ENCODE assay signal across 20 cellular contexts in genomic region chr22:43501951-43502874, GRCh38.
DNase-seq lines count a peak whose midpoint lies in the region; ATAC-seq and TF ChIP-seq lines count a peak whose summit lies in the region.
"Had no signal": no experiment of that assay in that cellular context is flagged by ENCODE, and none has a peak within 500 bp of the region (broad histone marks: within the 10 kb centered on the region; RNA-seq: fewer than 3 reads in every experiment).

No MANE protein-coding gene starts in this region.

- H3K27ac ChIP-seq in GM23338 (ENCODE audit: low read depth) (no peak overlapping the region), dorsolateral prefrontal cortex (peak overlapping the region in 35 of 59 donors; percentile 11 to 78 (median 57))
- H3K27ac ChIP-seq: GM23248 had no signal

- no peaks in the 10 kb centered on the region for H4K20me1 ChIP-seq in GM23338 (replicated peaks; ENCODE audit: insufficient read depth)

- no peak overlapping the region for H3K4me3 Mint-ChIP-seq in GM23338
- H3K4me3 Mint-ChIP-seq: IgD-negative memory B cell had no signal

- H3K27ac Mint-ChIP-seq in GM23338 = no peak overlapping the region
- H3K27ac Mint-ChIP-seq: IgD-negative memory B cell had no signal

- H3K9me3 Mint-ChIP-seq in GM23338 = peaks cover 20% of the 10 kb centered on the region
- H3K9me3 Mint-ChIP-seq: IgD-negative memory B cell had no signal

- peak overlapping the region; percentile 69; the same call in 1 of the 2 replicates for H2AFZ ChIP-seq in GM23338
- H2AFZ ChIP-seq: GM23248 had no signal

- no peak for DNase-seq in GM23338 (ENCODE audit: low spot score)
- DNase-seq in NCI-H2171 treated with DMSO at 0.1 percent for 48 hours (lab: John Stamatoyannopoulos, UW) = peak; percentile 87
- DNase-seq in dorsolateral prefrontal cortex = peak in 6 of 10 donors; percentile 49 to 75 (median 68)
- DNase-seq in posterior vena cava (ENCODE audit: low spot score) = peak; percentile 67
- DNase-seq in stimulated activated naive CD4-positive, alpha-beta T cell (lab: John Stamatoyannopoulos, UW) = no peak
- DNase-seq in SHP77 (lab: John Stamatoyannopoulos, UW) = no peak
- DNase-seq: C1 segment of cervical spinal cord, DND-41, GM23248, HCEC 1CT, Kasumi-1, MG63, NCI-H1092, NCI-H1436 treated with DMSO at 0.1 percent for 48 hours, NCI-H345, PC-3, RPMI8226, T-helper 1 cell had no signal

- peaks cover 15% of the 10 kb centered on the region; the same call in 1 of the 2 replicates for H3K9me2 ChIP-seq in GM23338 (ENCODE audit: insufficient read depth)

- H3K4me3 ChIP-seq in GM23338 (no peak overlapping the region), dorsolateral prefrontal cortex (no peak overlapping the region)
- H3K4me3 ChIP-seq: GM23248, MG63 had no signal

- ATAC-seq in GM23338 = no peak
- ATAC-seq in GM21529 (IDR thresholded peaks at IDR 0.05; ENCODE audit: unreplicated experiment) = no peak
- ATAC-seq: PC-3 had no signal

- no peaks in the 10 kb centered on the region for H3K4me1 Mint-ChIP-seq in GM23338
- H3K4me1 Mint-ChIP-seq: IgD-negative memory B cell had no signal

- H3K27me3 ChIP-seq in GM23338 (ENCODE audit: insufficient read depth) (no peaks in the 10 kb centered on the region), dorsolateral prefrontal cortex (no peaks in the 10 kb centered on the region)
- H3K27me3 ChIP-seq: MG63 had no signal

- peaks cover 2% of the 10 kb centered on the region; the same call in 2 of the 3 replicates for H3K36me3 Mint-ChIP-seq in GM23338 (ENCODE audit: low read depth)
- H3K36me3 Mint-ChIP-seq: IgD-negative memory B cell had no signal

- H3K27me3 Mint-ChIP-seq in GM23338 (ENCODE audit: insufficient read depth, low read depth, poor library complexity) = no peaks in the 10 kb centered on the region
- H3K27me3 Mint-ChIP-seq: IgD-negative memory B cell had no signal

- H3K36me3 ChIP-seq in GM23338 (ENCODE audit: insufficient read depth) = no peaks in the 10 kb centered on the region
- H3K36me3 ChIP-seq: MG63 had no signal

- no peaks in the 10 kb centered on the region for H3K79me2 ChIP-seq in GM23338 (replicated peaks; ENCODE audit: insufficient read depth)

- H3F3A ChIP-seq in GM23338 (replicated peaks; ENCODE audit: low read depth) = no peaks in the 10 kb centered on the region

- TF ChIP-seq CTCF in GM23338 (conservative IDR thresholded peaks at IDR 0.05; ENCODE audit: low read depth in 2 of 2) = no peak
- no peak for TF ChIP-seq CTCF in dorsolateral prefrontal cortex (IDR thresholded peaks at IDR 0.05 in 54 of 56, conservative IDR thresholded peaks at IDR 0.05 in 2 of 56; ENCODE audit: low read depth in 1 of 56, partially characterized antibody in 56 of 56)

- no peak overlapping the region for H3K4me2 ChIP-seq in GM23338

- intact Hi-C loops in dorsolateral prefrontal cortex (cut with DNase I) = no loop called here
- intact Hi-C loops in posterior vena cava (cut with DNase I) = no loop called here

- no peaks in the 10 kb centered on the region for H3K4me1 ChIP-seq in GM23338 (ENCODE audit: insufficient read depth)

TF ChIP-seq in GM23338, 12 proteins besides CTCF, POLR2A, EP300 and RAD21 (continues in another document):
- TF ChIP-seq EZH2 (IDR thresholded peaks at IDR 0.05; ENCODE audit: low read depth, unreplicated experiment) (no peak), ZNF331 (CRISPR knock-in tag; IDR thresholded peaks at IDR 0.05; ENCODE audit: low read depth) (no peak), CREB1 (CRISPR knock-in tag; IDR thresholded peaks at IDR 0.05; ENCODE audit: low read depth) (no peak), EZH2phosphoT487 (IDR thresholded peaks at IDR 0.05; ENCODE audit: unreplicated experiment) (no peak), POLR2AphosphoS5 (IDR thresholded peaks at IDR 0.05; ENCODE audit: low read depth) (no peak), NANOG (IDR thresholded peaks at IDR 0.05; ENCODE audit: borderline replicate concordance) (no peak), STAT1 (IDR thresholded peaks at IDR 0.05; ENCODE audit: unreplicated experiment) (no peak)
- TF ChIP-seq, protein P1, sequence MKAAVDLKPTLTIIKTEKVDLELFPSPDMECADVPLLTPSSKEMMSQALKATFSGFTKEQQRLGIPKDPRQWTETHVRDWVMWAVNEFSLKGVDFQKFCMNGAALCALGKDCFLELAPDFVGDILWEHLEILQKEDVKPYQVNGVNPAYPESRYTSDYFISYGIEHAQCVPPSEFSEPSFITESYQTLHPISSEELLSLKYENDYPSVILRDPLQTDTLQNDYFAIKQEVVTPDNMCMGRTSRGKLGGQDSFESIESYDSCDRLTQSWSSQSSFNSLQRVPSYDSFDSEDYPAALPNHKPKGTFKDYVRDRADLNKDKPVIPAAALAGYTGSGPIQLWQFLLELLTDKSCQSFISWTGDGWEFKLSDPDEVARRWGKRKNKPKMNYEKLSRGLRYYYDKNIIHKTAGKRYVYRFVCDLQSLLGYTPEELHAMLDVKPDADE (IDR thresholded peaks at IDR 0.05) = no peak
- TF ChIP-seq, protein P2, sequence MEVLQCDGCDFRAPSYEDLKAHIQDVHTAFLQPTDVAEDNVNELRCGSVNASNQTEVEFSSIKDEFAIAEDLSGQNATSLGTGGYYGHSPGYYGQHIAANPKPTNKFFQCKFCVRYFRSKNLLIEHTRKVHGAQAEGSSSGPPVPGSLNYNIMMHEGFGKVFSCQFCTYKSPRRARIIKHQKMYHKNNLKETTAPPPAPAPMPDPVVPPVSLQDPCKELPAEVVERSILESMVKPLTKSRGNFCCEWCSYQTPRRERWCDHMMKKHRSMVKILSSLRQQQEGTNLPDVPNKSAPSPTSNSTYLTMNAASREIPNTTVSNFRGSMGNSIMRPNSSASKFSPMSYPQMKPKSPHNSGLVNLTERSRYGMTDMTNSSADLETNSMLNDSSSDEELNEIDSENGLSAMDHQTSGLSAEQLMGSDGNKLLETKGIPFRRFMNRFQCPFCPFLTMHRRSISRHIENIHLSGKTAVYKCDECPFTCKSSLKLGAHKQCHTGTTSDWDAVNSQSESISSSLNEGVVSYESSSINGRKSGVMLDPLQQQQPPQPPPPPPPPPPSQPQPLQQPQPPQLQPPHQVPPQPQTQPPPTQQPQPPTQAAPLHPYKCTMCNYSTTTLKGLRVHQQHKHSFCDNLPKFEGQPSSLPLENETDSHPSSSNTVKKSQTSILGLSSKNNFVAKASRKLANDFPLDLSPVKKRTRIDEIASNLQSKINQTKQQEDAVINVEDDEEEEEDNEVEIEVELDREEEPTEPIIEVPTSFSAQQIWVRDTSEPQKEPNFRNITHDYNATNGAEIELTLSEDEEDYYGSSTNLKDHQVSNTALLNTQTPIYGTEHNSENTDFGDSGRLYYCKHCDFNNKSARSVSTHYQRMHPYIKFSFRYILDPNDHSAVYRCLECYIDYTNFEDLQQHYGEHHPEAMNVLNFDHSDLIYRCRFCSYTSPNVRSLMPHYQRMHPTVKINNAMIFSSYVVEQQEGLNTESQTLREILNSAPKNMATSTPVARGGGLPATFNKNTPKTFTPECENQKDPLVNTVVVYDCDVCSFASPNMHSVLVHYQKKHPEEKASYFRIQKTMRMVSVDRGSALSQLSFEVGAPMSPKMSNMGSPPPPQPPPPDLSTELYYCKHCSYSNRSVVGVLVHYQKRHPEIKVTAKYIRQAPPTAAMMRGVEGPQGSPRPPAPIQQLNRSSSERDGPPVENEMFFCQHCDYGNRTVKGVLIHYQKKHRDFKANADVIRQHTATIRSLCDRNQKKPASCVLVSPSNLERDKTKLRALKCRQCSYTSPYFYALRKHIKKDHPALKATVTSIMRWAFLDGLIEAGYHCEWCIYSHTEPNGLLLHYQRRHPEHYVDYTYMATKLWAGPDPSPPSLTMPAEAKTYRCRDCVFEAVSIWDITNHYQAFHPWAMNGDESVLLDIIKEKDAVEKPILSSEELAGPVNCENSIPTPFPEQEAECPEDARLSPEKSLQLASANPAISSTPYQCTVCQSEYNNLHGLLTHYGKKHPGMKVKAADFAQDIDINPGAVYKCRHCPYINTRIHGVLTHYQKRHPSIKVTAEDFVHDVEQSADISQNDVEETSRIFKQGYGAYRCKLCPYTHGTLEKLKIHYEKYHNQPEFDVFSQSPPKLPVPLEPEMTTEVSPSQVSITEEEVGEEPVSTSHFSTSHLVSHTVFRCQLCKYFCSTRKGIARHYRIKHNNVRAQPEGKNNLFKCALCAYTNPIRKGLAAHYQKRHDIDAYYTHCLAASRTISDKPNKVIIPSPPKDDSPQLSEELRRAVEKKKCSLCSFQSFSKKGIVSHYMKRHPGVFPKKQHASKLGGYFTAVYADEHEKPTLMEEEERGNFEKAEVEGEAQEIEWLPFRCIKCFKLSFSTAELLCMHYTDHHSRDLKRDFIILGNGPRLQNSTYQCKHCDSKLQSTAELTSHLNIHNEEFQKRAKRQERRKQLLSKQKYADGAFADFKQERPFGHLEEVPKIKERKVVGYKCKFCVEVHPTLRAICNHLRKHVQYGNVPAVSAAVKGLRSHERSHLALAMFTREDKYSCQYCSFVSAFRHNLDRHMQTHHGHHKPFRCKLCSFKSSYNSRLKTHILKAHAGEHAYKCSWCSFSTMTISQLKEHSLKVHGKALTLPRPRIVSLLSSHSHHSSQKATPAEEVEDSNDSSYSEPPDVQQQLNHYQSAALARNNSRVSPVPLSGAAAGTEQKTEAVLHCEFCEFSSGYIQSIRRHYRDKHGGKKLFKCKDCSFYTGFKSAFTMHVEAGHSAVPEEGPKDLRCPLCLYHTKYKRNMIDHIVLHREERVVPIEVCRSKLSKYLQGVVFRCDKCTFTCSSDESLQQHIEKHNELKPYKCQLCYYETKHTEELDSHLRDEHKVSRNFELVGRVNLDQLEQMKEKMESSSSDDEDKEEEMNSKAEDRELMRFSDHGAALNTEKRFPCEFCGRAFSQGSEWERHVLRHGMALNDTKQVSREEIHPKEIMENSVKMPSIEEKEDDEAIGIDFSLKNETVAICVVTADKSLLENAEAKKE (CRISPR knock-in tag; IDR thresholded peaks at IDR 0.05) = no peak

Comparison
In these comparisons a context has a peak if more than half of its experiments do, and no peak if none do; other contexts are left out.
1. DNase-seq: peak in NCI-H2171 treated with DMSO at 0.1 percent for 48 hours (single experiment), dorsolateral prefrontal cortex (6 of 10) and posterior vena cava (single experiment); none in GM23338 (single experiment), stimulated activated naive CD4-positive, alpha-beta T cell (0 of 6) and SHP77 (0 of 2).